ENCODE assay signal across 16 cellular contexts in genomic region chr10:76257816-76258215, GRCh38.
DNase-seq lines count a peak whose midpoint lies in the region; ATAC-seq and TF ChIP-seq lines count a peak whose summit lies in the region.
"Had no signal": no experiment of that assay in that cellular context is flagged by ENCODE, and none has a peak within 500 bp of the region (broad histone marks: within the 10 kb centered on the region; RNA-seq: fewer than 3 reads in every experiment).

No MANE protein-coding gene starts in this region.

- no peaks in the 10 kb centered on the region for H3K36me3 Mint-ChIP-seq in activated CD4-positive, alpha-beta T cell treated with anti-CD3 and anti-CD28 coated beads, Interleukin-2, amount 10 ng/mL, durations not matched to agents 24 days and 14 days (ENCODE audit: low read depth)

- dilution Hi-C loops in mammary epithelial cell (cut with HindIII; ENCODE audit: low sequenced_read_pairs), result no loop called here

- WGBS in mammary epithelial cell (ENCODE audit: low coverage, missing lambda C conversion rate), result 0% methylated on average over 1 of the region's 1 CpG

- H3K4me1 ChIP-seq in mammary epithelial cell (ENCODE audit: insufficient read depth, low read length), result peaks cover 7% of the 10 kb centered on the region
- no peaks in the 10 kb centered on the region for H3K4me1 ChIP-seq in upper lobe of right lung
- H3K4me1 ChIP-seq in Peyer's patch, result no peaks in the 10 kb centered on the region
- H3K4me1 ChIP-seq: BLaER1 treated with 17β-estradiol and CSF1 and Interleukin-3, amounts not matched to agents 10 nM and 100 nM had no signal

- no peak for TF ChIP-seq POLR2A in Peyer's patch (IDR thresholded peaks at IDR 0.05)

- H2AFZ ChIP-seq in mammary epithelial cell (ENCODE audit: low read depth, low read length), result peak overlapping the region; percentile 82

- intact Hi-C loops in activated CD4-positive, alpha-beta T cell treated with anti-CD3 and anti-CD28 coated beads, Interleukin-2, amount 10 ng/mL, durations not matched to agents 24 days and 14 days (cut with micrococcal nuclease), result no loop called here
- intact Hi-C loops in mammary epithelial cell (cut with micrococcal nuclease) (no loop called here), upper lobe of right lung (cut with DNase I) (no loop called here)

- peaks cover 3% of the 10 kb centered on the region for H3K9me3 ChIP-seq in mammary epithelial cell (replicated peaks; ENCODE audit: insufficient read depth, low read length)
- H3K9me3 ChIP-seq in upper lobe of right lung, result no peaks in the 10 kb centered on the region
- H3K9me3 ChIP-seq in Peyer's patch, result peaks cover 0 to 4% (median 0%) of the 10 kb centered on the region in 4 donors

- no peak overlapping the region for H3K4me3 Mint-ChIP-seq in activated CD4-positive, alpha-beta T cell treated with anti-CD3 and anti-CD28 coated beads, Interleukin-2, amount 10 ng/mL, durations not matched to agents 24 days and 14 days
- H3K4me3 Mint-ChIP-seq: H9 had no signal

- no peaks in the 10 kb centered on the region for H3K36me3 ChIP-seq in mammary epithelial cell (ENCODE audit: insufficient read depth, low read length)
- no peaks in the 10 kb centered on the region for H3K36me3 ChIP-seq in kidney epithelial cell (ENCODE audit: control insufficient read depth, insufficient read depth, low read length)
- no peaks in the 10 kb centered on the region for H3K36me3 ChIP-seq in upper lobe of right lung
- no peaks in the 10 kb centered on the region for H3K36me3 ChIP-seq in Peyer's patch
- H3K36me3 ChIP-seq: BLaER1 treated with 17β-estradiol and CSF1 and Interleukin-3, amounts not matched to agents 10 nM and 100 nM had no signal

- no TSS peak for BruUV-seq in mammary epithelial cell (replicated peaks; lab: Mats Ljungman, UMichigan)

- in situ Hi-C loops in mammary epithelial cell (cut with MboI; ENCODE audit: low sequenced_read_pairs in 2 of 2), result no loop called here

- H3K27me3 Mint-ChIP-seq in activated CD4-positive, alpha-beta T cell treated with anti-CD3 and anti-CD28 coated beads, Interleukin-2, amount 10 ng/mL, durations not matched to agents 24 days and 14 days, result no peaks in the 10 kb centered on the region

- H3K4me3 ChIP-seq in mammary epithelial cell (replicated peaks in 1 of 3; ENCODE audit: insufficient read depth in 1 of 3, low read depth in 2 of 3, low read length in 3 of 3), result no peak overlapping the region
- H3K4me3 ChIP-seq in kidney epithelial cell (ENCODE audit: low read depth, low read length), result no peak overlapping the region
- no peak overlapping the region for H3K4me3 ChIP-seq in upper lobe of right lung
- no peak overlapping the region for H3K4me3 ChIP-seq in Peyer's patch
- H3K4me3 ChIP-seq: BLaER1 treated with 17β-estradiol and CSF1 and Interleukin-3, amounts not matched to agents 10 nM and 100 nM had no signal

- no peaks in the 10 kb centered on the region for H3K9me3 Mint-ChIP-seq in activated CD4-positive, alpha-beta T cell treated with anti-CD3 and anti-CD28 coated beads, Interleukin-2, amount 10 ng/mL, durations not matched to agents 24 days and 14 days

- CTCF ChIA-PET in mammary epithelial cell (lab: Charles Lee; ENCODE audit: low non-redundant PET), result no interaction called here

- no peaks in the 10 kb centered on the region for H3K4me1 Mint-ChIP-seq in activated CD4-positive, alpha-beta T cell treated with anti-CD3 and anti-CD28 coated beads, Interleukin-2, amount 10 ng/mL, durations not matched to agents 24 days and 14 days
- H3K4me1 Mint-ChIP-seq: H9 had no signal

- H3K27me3 ChIP-seq in mammary epithelial cell (ENCODE audit: insufficient read depth, low read length) (no peaks in the 10 kb centered on the region), kidney epithelial cell (ENCODE audit: control insufficient read depth, insufficient read depth, low read length) (no peaks in the 10 kb centered on the region), upper lobe of right lung (no peaks in the 10 kb centered on the region), Peyer's patch (no peaks in the 10 kb centered on the region)
- H3K27me3 ChIP-seq: BLaER1 treated with 17β-estradiol and CSF1 and Interleukin-3, amounts not matched to agents 10 nM and 100 nM had no signal

- DNase-seq in activated CD4-positive, alpha-beta T cell treated with anti-CD3 and anti-CD28 coated beads, Interleukin-2, amount 10 ng/mL, durations not matched to agents 24 days and 14 days, result peak; percentile 17
- DNase-seq in activated CD4-positive, alpha-beta T cell treated with anti-CD3 and anti-CD28 coated beads for 4 hours, result no peak
- DNase-seq in mammary epithelial cell (peak; percentile 80), kidney epithelial cell (ENCODE audit: low read depth) (peak; percentile 16), upper lobe of right lung (no peak), Peyer's patch (no peak)
- DNase-seq: H9, NCI-H1436 treated with DMSO at 0.1 percent for 48 hours, NCI-H2029 treated with DMSO at 0.1 percent for 48 hours, NCI-H524, SIG-M5 had no signal

- ATAC-seq in upper lobe of right lung, result peak; percentile 53
- no peak for ATAC-seq in GM18909 (IDR thresholded peaks at IDR 0.05; ENCODE audit: poor library complexity, unreplicated experiment)
- ATAC-seq in GM21526 (IDR thresholded peaks at IDR 0.05; ENCODE audit: low FRiP score, unreplicated experiment), result no peak
- ATAC-seq: Panc1 had no signal

- no peak overlapping the region for H3K27ac Mint-ChIP-seq in activated CD4-positive, alpha-beta T cell treated with anti-CD3 and anti-CD28 coated beads, Interleukin-2, amount 10 ng/mL, durations not matched to agents 24 days and 14 days
- H3K27ac Mint-ChIP-seq: H9 had no signal

- no peaks in the 10 kb centered on the region for H4K20me1 ChIP-seq in mammary epithelial cell (ENCODE audit: insufficient read depth, low read length)
- H4K20me1 ChIP-seq: BLaER1 treated with 17β-estradiol and CSF1 and Interleukin-3, amounts not matched to agents 10 nM and 100 nM had no signal

- H3K27ac ChIP-seq in mammary epithelial cell (ENCODE audit: insufficient read depth, low read depth, low read length), result no peak overlapping the region
- H3K27ac ChIP-seq in upper lobe of right lung, result no peak overlapping the region
- no peak overlapping the region for H3K27ac ChIP-seq in Peyer's patch
- H3K27ac ChIP-seq: BLaER1 treated with 17β-estradiol and CSF1 and Interleukin-3, amounts not matched to agents 10 nM and 100 nM; HL-60 had no signal

- H3K79me2 ChIP-seq in mammary epithelial cell (ENCODE audit: insufficient read depth, low read length), result no peaks in the 10 kb centered on the region

- TF ChIP-seq CTCF in mammary epithelial cell (conservative IDR thresholded peaks at IDR 0.05 in 1 of 2, IDR thresholded peaks at IDR 0.05 in 1 of 2; ENCODE audit: extremely low read depth in 1 of 2, insufficient read depth in 1 of 2, low read depth in 1 of 2, low read length in 2 of 2) (no peak), kidney epithelial cell (IDR thresholded peaks at IDR 0.05; ENCODE audit: insufficient read depth, low read length, poor library complexity, severe bottlenecking) (no peak), upper lobe of right lung (IDR thresholded peaks at IDR 0.05) (no peak), Peyer's patch (IDR thresholded peaks at IDR 0.05) (no peak)

- H3K9ac ChIP-seq in mammary epithelial cell (ENCODE audit: insufficient read depth, low read length), result no peak overlapping the region
- H3K9ac ChIP-seq: BLaER1 treated with 17β-estradiol and CSF1 and Interleukin-3, amounts not matched to agents 10 nM and 100 nM had no signal

- peak overlapping the region; percentile 53 for H3K4me2 ChIP-seq in mammary epithelial cell (ENCODE audit: insufficient read depth, low read depth, low read length)
- H3K4me2 ChIP-seq: BLaER1 treated with 17β-estradiol and CSF1 and Interleukin-3, amounts not matched to agents 10 nM and 100 nM had no signal

Comparison
In these comparisons a context has a peak if more than half of its experiments do, and no peak if none do; other contexts are left out.
1. DNase-seq: peak in activated CD4-positive, alpha-beta T cell treated with anti-CD3 and anti-CD28 coated beads, Interleukin-2, amount 10 ng/mL, durations not matched to agents 24 days and 14 days (single experiment), mammary epithelial cell (single experiment) and kidney epithelial cell (single experiment); none in activated CD4-positive, alpha-beta T cell treated with anti-CD3 and anti-CD28 coated beads for 4 hours (0 of 2), upper lobe of right lung (single experiment) and Peyer's patch (0 of 3).